Comparison of ENCODE assay signal across 15 cellular contexts in the genomic region with DNA sequence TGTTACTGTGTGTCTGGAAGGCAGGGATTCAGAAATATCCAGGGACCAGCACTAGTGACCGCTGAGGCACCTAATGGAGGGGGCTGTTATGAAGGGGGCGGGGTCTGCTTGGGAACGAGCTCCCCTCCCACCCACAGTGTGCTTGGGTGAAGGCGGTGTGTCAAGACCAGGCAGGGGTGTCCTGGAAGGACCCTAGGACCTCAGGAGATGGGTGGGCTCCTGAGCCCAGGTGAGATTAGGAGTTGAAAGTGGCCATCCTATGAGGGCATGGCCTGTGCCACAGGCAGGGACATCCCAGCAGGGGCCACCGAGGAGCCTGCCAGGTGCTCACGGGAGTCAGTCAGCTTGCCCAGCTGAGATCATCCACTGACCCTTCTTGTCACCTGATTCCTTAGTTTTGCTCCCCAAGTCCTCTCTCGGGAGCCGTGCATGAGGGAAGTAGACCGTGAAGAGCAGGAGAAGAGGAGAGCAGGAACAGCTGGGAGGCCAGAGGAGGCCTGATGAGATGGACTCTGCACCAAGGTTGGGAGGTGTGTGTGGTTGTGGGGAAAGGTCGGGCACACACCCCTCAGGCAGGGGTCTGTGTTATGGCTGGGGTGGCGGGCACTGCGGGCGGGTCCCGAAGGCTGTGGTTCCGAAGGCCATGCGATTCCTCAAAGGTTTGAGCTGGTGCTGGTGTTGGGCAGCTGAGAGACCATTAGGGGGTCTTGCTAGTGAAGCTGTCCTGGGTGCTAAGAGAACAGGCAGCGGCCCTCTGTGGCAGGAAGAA.
A peak's percentile ranks its signal among the peaks of the same experiment; 100 is the strongest.
DNase-seq lines count a peak whose midpoint lies in the region; ATAC-seq and TF ChIP-seq lines count a peak whose summit lies in the region.
"Had no signal": no experiment of that assay in that cellular context is flagged by ENCODE, and none has a peak within 500 bp of the region (broad histone marks: within the 10 kb centered on the region; RNA-seq: fewer than 3 reads in every experiment).

No MANE protein-coding gene starts in this region.

- H3K4me3 Mint-ChIP-seq in activated T-helper 1 cell treated with anti-CD3 and anti-CD28 coated beads, Interleukin-12 subunit alpha, Interleukin-12 subunit beta, Interleukin-2, Interleukin-4 antibody, amounts not matched to agents 30 ng/mL and 10 ng/mL and 1 ng/mL, durations not matched to agents 14 hours and 24 hours and 36 hours, result no peak overlapping the region

- intact Hi-C loops in spleen (cut with DNase I; ENCODE audit: low total_unique reads), result no loop called here
- intact Hi-C loops in activated T-helper 1 cell treated with anti-CD3 and anti-CD28 coated beads, Interleukin-12 subunit alpha, Interleukin-12 subunit beta, Interleukin-2, Interleukin-4 antibody, amounts not matched to agents 30 ng/mL and 10 ng/mL and 1 ng/mL, durations not matched to agents 14 hours and 24 hours and 36 hours (cut with micrococcal nuclease), result no loop called here

- H3K27me3 ChIP-seq in BLaER1 treated with 17β-estradiol and CSF1 and Interleukin-3, amounts not matched to agents 10 nM and 100 nM, result peaks cover 0 to 16% (median 0%) of the 10 kb centered on the region in 11 experiments; a peak in 2 of 22 replicates
- no peaks in the 10 kb centered on the region for H3K27me3 ChIP-seq in spleen (replicated peaks in 1 of 7)
- no peaks in the 10 kb centered on the region for H3K27me3 ChIP-seq in foreskin keratinocyte

- peak overlapping the region in 4 of 11 experiments; percentile 19 to 53 (median 30); a peak in 6 of 22 replicates for H3K27ac ChIP-seq in BLaER1 treated with 17β-estradiol and CSF1 and Interleukin-3, amounts not matched to agents 10 nM and 100 nM
- H3K27ac ChIP-seq in spleen (no peak overlapping the region), foreskin keratinocyte (no peak overlapping the region)
- H3K27ac ChIP-seq: A549 had no signal

- no peak for TF ChIP-seq CTCF in spleen (IDR thresholded peaks at IDR 0.05 in 8 of 11, conservative IDR thresholded peaks at IDR 0.05 in 3 of 11)
- no peak for TF ChIP-seq CTCF in foreskin keratinocyte (conservative IDR thresholded peaks at IDR 0.05)

- H4K20me1 ChIP-seq in BLaER1 treated with 17β-estradiol and CSF1 and Interleukin-3, amounts not matched to agents 10 nM and 100 nM, result peaks cover 0 to 23% (median 0%) of the 10 kb centered on the region in 11 experiments; a peak in 4 of 22 replicates

- H3K36me3 ChIP-seq in BLaER1 treated with 17β-estradiol and CSF1 and Interleukin-3, amounts not matched to agents 10 nM and 100 nM, result no peaks in the 10 kb centered on the region; a peak in 1 of 22 replicates
- H3K36me3 ChIP-seq in spleen, result no peaks in the 10 kb centered on the region

- H3K4me1 ChIP-seq in BLaER1 treated with 17β-estradiol and CSF1 and Interleukin-3, amounts not matched to agents 10 nM and 100 nM, result peaks cover 9 to 77% (median 66%) of the 10 kb centered on the region in 10 experiments; a peak in 18 of 20 replicates
- peaks cover 2 to 31% (median 18%) of the 10 kb centered on the region in 6 donors for H3K4me1 ChIP-seq in spleen
- no peaks in the 10 kb centered on the region for H3K4me1 ChIP-seq in foreskin keratinocyte
- H3K4me1 ChIP-seq: A549 had no signal

- no peak for TF ChIP-seq POLR2A in spleen (IDR thresholded peaks at IDR 0.05)

- 85 to 91% (median 88%) methylated on average over 17 of the region's 17 CpGs for WGBS in spleen, 5 donors

- no peak overlapping the region for H3K27ac Mint-ChIP-seq in activated T-helper 1 cell treated with anti-CD3 and anti-CD28 coated beads, Interleukin-12 subunit alpha, Interleukin-12 subunit beta, Interleukin-2, Interleukin-4 antibody, amounts not matched to agents 30 ng/mL and 10 ng/mL and 1 ng/mL, durations not matched to agents 14 hours and 24 hours and 36 hours

- H3K9ac ChIP-seq in BLaER1 treated with 17β-estradiol and CSF1 and Interleukin-3, amounts not matched to agents 10 nM and 100 nM, result peak overlapping the region in 2 of 11 experiments; percentile 6 to 34; a peak in 2 of 22 replicates

- H3K9me3 Mint-ChIP-seq in activated T-helper 1 cell treated with anti-CD3 and anti-CD28 coated beads, Interleukin-12 subunit alpha, Interleukin-12 subunit beta, Interleukin-2, Interleukin-4 antibody, amounts not matched to agents 30 ng/mL and 10 ng/mL and 1 ng/mL, durations not matched to agents 14 hours and 24 hours and 36 hours, result no peaks in the 10 kb centered on the region

- peak overlapping the region; percentile 37 to 95 (median 66) for H3K4me2 ChIP-seq in BLaER1 treated with 17β-estradiol and CSF1 and Interleukin-3, amounts not matched to agents 10 nM and 100 nM
- H3K4me2 ChIP-seq: A549 had no signal

- peaks cover 5% of the 10 kb centered on the region for H3K27me3 Mint-ChIP-seq in activated T-helper 1 cell treated with anti-CD3 and anti-CD28 coated beads, Interleukin-12 subunit alpha, Interleukin-12 subunit beta, Interleukin-2, Interleukin-4 antibody, amounts not matched to agents 30 ng/mL and 10 ng/mL and 1 ng/mL, durations not matched to agents 14 hours and 24 hours and 36 hours (ENCODE audit: insufficient read depth)

- DNase-seq in NCI-H510A (lab: John Stamatoyannopoulos, UW), result peak; percentile 19
- peak; percentile 43 for DNase-seq in islet precursor cell
- DNase-seq in spleen, result peak; percentile 74
- DNase-seq in AG08395 (ENCODE audit: low spot score), result no peak
- DNase-seq in foreskin keratinocyte, result no peak
- DNase-seq in activated T-helper 1 cell treated with anti-CD3 and anti-CD28 coated beads, Interleukin-12 subunit alpha, Interleukin-12 subunit beta, Interleukin-2, Interleukin-4 antibody, amounts not matched to agents 30 ng/mL and 10 ng/mL and 1 ng/mL, durations not matched to agents 14 hours and 24 hours and 36 hours (ENCODE audit: low spot score), result no peak
- DNase-seq: DMS 273 treated with DMSO at 0.1 percent for 48 hours, NCI-H1436 treated with DMSO at 0.1 percent for 48 hours, NCI-H2081 treated with DMSO at 0.1 percent for 48 hours, NCI-H345, NCI-H748 treated with DMSO at 0.1 percent for 48 hours, PC-3 had no signal

- ATAC-seq in foreskin keratinocyte, result no peak
- no peak for ATAC-seq in HG02840 (IDR thresholded peaks at IDR 0.05; ENCODE audit: low FRiP score, unreplicated experiment)
- ATAC-seq: A549, PC-3 had no signal

- no peaks in the 10 kb centered on the region for H3K36me3 Mint-ChIP-seq in activated T-helper 1 cell treated with anti-CD3 and anti-CD28 coated beads, Interleukin-12 subunit alpha, Interleukin-12 subunit beta, Interleukin-2, Interleukin-4 antibody, amounts not matched to agents 30 ng/mL and 10 ng/mL and 1 ng/mL, durations not matched to agents 14 hours and 24 hours and 36 hours (ENCODE audit: low read depth)

- no peaks in the 10 kb centered on the region for H3K4me1 Mint-ChIP-seq in activated T-helper 1 cell treated with anti-CD3 and anti-CD28 coated beads, Interleukin-12 subunit alpha, Interleukin-12 subunit beta, Interleukin-2, Interleukin-4 antibody, amounts not matched to agents 30 ng/mL and 10 ng/mL and 1 ng/mL, durations not matched to agents 14 hours and 24 hours and 36 hours (ENCODE audit: low read depth)

- H3K4me3 ChIP-seq in BLaER1 treated with 17β-estradiol and CSF1 and Interleukin-3, amounts not matched to agents 10 nM and 100 nM, result no peak overlapping the region
- no peak overlapping the region for H3K4me3 ChIP-seq in spleen
- H3K4me3 ChIP-seq: A549 had no signal

- no peaks in the 10 kb centered on the region for H3K9me3 ChIP-seq in BLaER1 treated with 17β-estradiol and CSF1 and Interleukin-3, amounts not matched to agents 10 nM and 100 nM (replicated peaks in 1 of 11)
- no peaks in the 10 kb centered on the region for H3K9me3 ChIP-seq in spleen
- H3K9me3 ChIP-seq: A549 had no signal

Comparison
In these comparisons a context has a peak if more than half of its experiments do, and no peak if none do; other contexts are left out.
1. DNase-seq: peak in NCI-H510A (single experiment), islet precursor cell (single experiment) and spleen (single experiment); none in AG08395 (single experiment), foreskin keratinocyte (0 of 2) and activated T-helper 1 cell treated with anti-CD3 and anti-CD28 coated beads, Interleukin-12 subunit alpha, Interleukin-12 subunit beta, Interleukin-2, Interleukin-4 antibody, amounts not matched to agents 30 ng/mL and 10 ng/mL and 1 ng/mL, durations not matched to agents 14 hours and 24 hours and 36 hours (single experiment).